In genomic region chr12:57276233-57276632, GRCh38 we compare ENCODE assay signal across 1 cellular context. TPM values are rescaled to one million over a fixed set of nuclear protein-coding genes. Genes with fewer than 3 reads are reported as not detected.
"Had no signal": no experiment of that assay in that cellular context is flagged by ENCODE, and none has a peak within 500 bp of the region (broad histone marks: within the 10 kb centered on the region; RNA-seq: fewer than 3 reads in every experiment).

No MANE protein-coding gene starts in this region.

RNA-seq across cellular contexts. Expression of gene STAC3, which starts 25.2 kb away (rescaled TPM):
- total RNA-seq: H4 had no signal
